ENCODE assay signal across 8 cellular contexts in the genomic region with DNA sequence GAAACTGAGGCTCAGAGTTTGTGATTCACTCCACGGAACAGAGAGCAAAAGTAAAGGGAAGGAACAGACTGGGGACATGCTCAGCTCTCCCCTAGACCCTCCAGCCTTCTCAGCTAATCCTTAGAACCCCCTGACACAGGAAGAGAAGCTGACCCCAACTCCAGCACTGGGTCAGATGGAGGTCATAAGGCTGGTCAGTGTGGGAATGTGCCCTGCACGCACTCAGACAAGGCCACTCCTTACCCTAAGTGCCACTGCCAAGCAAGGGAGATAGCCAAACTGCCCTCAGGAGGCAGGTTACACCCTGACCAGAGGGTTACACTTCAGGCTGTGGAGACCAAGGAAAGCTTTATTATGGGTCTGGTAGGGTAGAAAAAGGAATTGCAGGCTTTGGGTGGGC. TPM values are rescaled to one million over a fixed set of nuclear protein-coding genes. Genes with fewer than 3 reads are reported as not detected.
DNase-seq lines count a peak whose midpoint lies in the region; ATAC-seq, FAIRE-seq and TF ChIP-seq lines count a peak whose summit lies in the region.

No MANE protein-coding gene starts in this region.

- H3K23me2 ChIP-seq in H1 (ENCODE audit: low read depth, low read length), result peaks cover 5% of the 10 kb centered on the region; the same call in 1 of the 2 replicates

- no peak overlapping the region for H3K18ac ChIP-seq in H1 (ENCODE audit: extremely low read depth, low read length)

- no peak overlapping the region for H2AFZ ChIP-seq in OCI-LY1 (ENCODE audit: low read length)
- H2AFZ ChIP-seq in H1 (ENCODE audit: low read length), result no peak overlapping the region

- 0 out of 2 replicates have a peak, but pooled peaks cover 5% of the 10 kb centered on the region for H3F3A ChIP-seq in OCI-LY1 (ENCODE audit: insufficient read depth, low read length)

- no peak for FAIRE-seq in H1 (lab: Jason Lieb, UNC)

- no peaks in the 10 kb centered on the region for H3K27me3 ChIP-seq in CD8-positive, alpha-beta T cell (ENCODE audit: insufficient read depth, low read length)
- H3K27me3 ChIP-seq in OCI-LY1 (ENCODE audit: insufficient read depth, low read length), result no peaks in the 10 kb centered on the region
- H3K27me3 ChIP-seq in H1 (replicated peaks in 1 of 4; ENCODE audit: control insufficient read depth in 3 of 4, extremely low read depth in 1 of 4, insufficient read depth in 3 of 4, low read length in 3 of 4), result no peaks in the 10 kb centered on the region

- H3K27ac Mint-ChIP-seq in CD8-positive, alpha-beta T cell, result peak overlapping the region; percentile 100
- peak overlapping the region; percentile 94 for H3K27ac Mint-ChIP-seq in neural crest cell (ENCODE audit: unreplicated experiment)

- intact Hi-C loops in CD8-positive, alpha-beta T cell (cut with DNase I, micrococcal nuclease), result loop anchor here in 1 of 2 experiments (2.0 kb wide), 1 partner anchor 160 kb away; a partner anchor contains a TSS

- POLR2A ChIA-PET in CD8-positive, alpha-beta T cell (lab: Charles Lee), result interaction anchor here (1.1 to 2.7 kb wide), 4 partner anchors 11 to 19 kb away, joined by 3 to 28 read pairs (median 11); a partner anchor contains a TSS
- POLR2A ChIA-PET in H1 (lab: Charles Lee; ENCODE audit: partially characterized antibody), result interaction anchor here (0.6 to 25.9 kb wide), 22 partner anchors 8 to 404 kb away, joined by 3 to 923 read pairs (median 8); a partner anchor contains a TSS

- H3K9ac ChIP-seq in OCI-LY1 (ENCODE audit: low read length) (peak overlapping the region; percentile 99), H1 (replicated peaks in 1 of 4; ENCODE audit: extremely low read depth in 1 of 4, low read depth in 3 of 4, low read length in 3 of 4) (peak overlapping the region in 3 of 4 experiments; percentile 97 to 99 (median 99); a peak in 5 of 7 replicates)

- H3K36me3 Mint-ChIP-seq in CD8-positive, alpha-beta T cell, result peaks cover 40% of the 10 kb centered on the region
- H3K36me3 Mint-ChIP-seq in neural crest cell (ENCODE audit: low read depth), result peaks cover 36% of the 10 kb centered on the region

- peaks cover 14% of the 10 kb centered on the region for H3K4me1 ChIP-seq in CD8-positive, alpha-beta T cell (ENCODE audit: insufficient read depth, low read length)
- H3K4me1 ChIP-seq in OCI-LY1 (ENCODE audit: insufficient read depth, low read length, severe bottlenecking) (peaks cover 29% of the 10 kb centered on the region), H1 (replicated peaks in 1 of 4; ENCODE audit: control insufficient read depth in 3 of 4, insufficient read depth in 4 of 4, low read length in 3 of 4) (peaks cover 4 to 20% (median 8%) of the 10 kb centered on the region in 4 experiments; a peak in 5 of 7 replicates)

- no peaks in the 10 kb centered on the region for H3K9me3 ChIP-seq in CD8-positive, alpha-beta T cell (ENCODE audit: low read length)
- H3K9me3 ChIP-seq in OCI-LY1 (ENCODE audit: low read length) (no peaks in the 10 kb centered on the region), H1 (ENCODE audit: insufficient read depth in 2 of 2, low read depth in 1 of 2, low read length in 1 of 2) (no peaks in the 10 kb centered on the region)

- H3K27ac ChIP-seq in CD8-positive, alpha-beta T cell (ENCODE audit: low read depth, low read length), result peak overlapping the region; percentile 86
- peak overlapping the region; percentile 78 for H3K27ac ChIP-seq in OCI-LY1 (ENCODE audit: low read depth, low read length, poor library complexity, severe bottlenecking)
- peak overlapping the region; percentile 9; the same call in 1 of the 2 replicates for H3K27ac ChIP-seq in H1 (ENCODE audit: low read depth, low read length)

- H3K14ac ChIP-seq in H1 (ENCODE audit: insufficient read length), result no peak overlapping the region

- no peak for TF ChIP-seq RAD21 in H1 (IDR thresholded peaks at IDR 0.05 in 1 of 2, conservative IDR thresholded peaks at IDR 0.05 in 1 of 2; ENCODE audit: low read depth in 2 of 2, low read length in 2 of 2)

- no peak; a peak in 1 of 3 replicates for TF ChIP-seq POLR2A in H1 (IDR thresholded peaks at IDR 0.05; ENCODE audit: control extremely low read depth in 1 of 2, low read depth in 2 of 2, low read length in 2 of 2)

- H3K79me2 ChIP-seq in OCI-LY1 (ENCODE audit: insufficient read depth, low read length) (peaks cover 16% of the 10 kb centered on the region), H1 (ENCODE audit: control insufficient read depth in 1 of 2, insufficient read depth in 2 of 2, low read length in 2 of 2) (peaks cover 0 to 17% of the 10 kb centered on the region in 2 experiments; a peak in 3 of 4 replicates)

- H2BK5ac ChIP-seq in H1 (ENCODE audit: low read depth, low read length), result peak overlapping the region; percentile 98; the same call in 1 of the 2 replicates

- H3K9me3 Mint-ChIP-seq in CD8-positive, alpha-beta T cell, result no peaks in the 10 kb centered on the region
- H3K9me3 Mint-ChIP-seq in neural crest cell, result peaks cover 2% of the 10 kb centered on the region

- peaks cover 35% of the 10 kb centered on the region for H3K4me1 Mint-ChIP-seq in CD8-positive, alpha-beta T cell (ENCODE audit: low read depth)
- peaks cover 42% of the 10 kb centered on the region for H3K4me1 Mint-ChIP-seq in neural crest cell

- H3K4me2 ChIP-seq in OCI-LY1 (ENCODE audit: low read length) (peak overlapping the region; percentile 86), H1 (ENCODE audit: insufficient read depth in 1 of 2, low read depth in 2 of 2, low read length in 2 of 2) (peak overlapping the region; percentile 85 to 91)

- H4K20me1 ChIP-seq in OCI-LY1 (ENCODE audit: insufficient read depth, low read length) (no peaks in the 10 kb centered on the region), H1 (replicated peaks in 1 of 2; ENCODE audit: control insufficient read depth in 1 of 2, insufficient read depth in 2 of 2, low read length in 2 of 2) (peaks cover 3 to 6% of the 10 kb centered on the region in 2 experiments)

- TF ChIP-seq CTCF in CD8-positive, alpha-beta T cell (IDR thresholded peaks at IDR 0.05), result no peak
- TF ChIP-seq CTCF in OCI-LY1 (IDR thresholded peaks at IDR 0.05; ENCODE audit: low read length) (no peak), H1 (IDR thresholded peaks at IDR 0.05; ENCODE audit: control extremely low read depth in 1 of 3, insufficient read depth in 1 of 3, low read depth in 1 of 3, low read length in 3 of 3) (no peak), neural crest cell (conservative IDR thresholded peaks at IDR 0.05) (no peak)

- H3K36me3 ChIP-seq in CD8-positive, alpha-beta T cell (ENCODE audit: insufficient read depth, low read length), result peaks cover 23% of the 10 kb centered on the region
- H3K36me3 ChIP-seq in OCI-LY1 (ENCODE audit: insufficient read depth, low read length), result peaks cover 44% of the 10 kb centered on the region
- H3K36me3 ChIP-seq in H1 (ENCODE audit: control insufficient read depth in 2 of 4, insufficient read depth in 4 of 4, low read length in 3 of 4), result peaks cover 17 to 39% (median 28%) of the 10 kb centered on the region in 4 experiments

- no peak for ATAC-seq in CD8-positive, alpha-beta T cell
- ATAC-seq in HG03521 (IDR thresholded peaks at IDR 0.05; ENCODE audit: unreplicated experiment) (no peak), HG03378 (IDR thresholded peaks at IDR 0.05; ENCODE audit: unreplicated experiment) (no peak), HG02678 (IDR thresholded peaks at IDR 0.05; ENCODE audit: unreplicated experiment) (no peak), HG03280 (IDR thresholded peaks at IDR 0.05; ENCODE audit: unreplicated experiment) (no peak)

- H4K5ac ChIP-seq in H1 (ENCODE audit: insufficient read length, low read depth, low read length), result no peak overlapping the region

- no peak overlapping the region for H4K91ac ChIP-seq in H1 (replicated peaks; ENCODE audit: insufficient read length, low read length)

- H3K79me1 ChIP-seq in H1 (ENCODE audit: low read depth, low read length), result peaks cover 4% of the 10 kb centered on the region

- no peak for DNase-seq in CD8-positive, alpha-beta T cell
- DNase-seq in H1 (ENCODE audit: low read depth in 1 of 2, low spot score in 2 of 2) (no peak), neural crest cell (ENCODE audit: low read depth, low spot score) (no peak)

- no peaks in the 10 kb centered on the region for H3K27me3 Mint-ChIP-seq in CD8-positive, alpha-beta T cell (ENCODE audit: low read depth)
- H3K27me3 Mint-ChIP-seq in neural crest cell (ENCODE audit: low read depth), result peaks cover 25% of the 10 kb centered on the region

- no peak overlapping the region for H3K56ac ChIP-seq in H1 (replicated peaks; ENCODE audit: insufficient read length, low read depth, low read length)

- TF ChIP-seq EP300 in H1 (IDR thresholded peaks at IDR 0.05; ENCODE audit: borderline replicate concordance in 1 of 2, low read depth in 2 of 2, low read length in 2 of 2), result no peak

- no peak overlapping the region for H2BK20ac ChIP-seq in H1 (ENCODE audit: low read length)

- CTCF ChIA-PET in CD8-positive, alpha-beta T cell (lab: Charles Lee), result interaction anchor here (2.3 to 3.3 kb wide), 4 partner anchors 12 to 149 kb away, joined by 10 to 16 read pairs (median 12); a partner anchor contains a TSS
- CTCF ChIA-PET in H1 (lab: Charles Lee; ENCODE audit: partially characterized antibody), result interaction anchor here (0.7 to 6.2 kb wide), 8 partner anchors 12 to 1619 kb away, joined by 3 to 46 read pairs (median 6); a partner anchor contains a TSS

- H2BK120ac ChIP-seq in H1 (replicated peaks; ENCODE audit: low read depth, low read length), result no peak overlapping the region

- WGBS in H1 (ENCODE audit: extremely low coverage in 1 of 2, insufficient coverage in 1 of 2, insufficient read length in 1 of 2, insufficient replicate concordance in 2 of 2, low coverage in 1 of 2, low lambda C conversion rate in 2 of 2, missing lambda C conversion rate in 1 of 2), 2 experiments, result 92% methylated on average over 2 of the region's 2 CpGs; no CpG with 5 or more reads in 1 of the 2 experiments

- peak overlapping the region; percentile 96; the same call in 1 of the 2 replicates for H2AK5ac ChIP-seq in H1 (ENCODE audit: low read depth, low read length)

- H2BK15ac ChIP-seq in H1 (ENCODE audit: low read length), result no peak overlapping the region

- no peaks in the 10 kb centered on the region for H3K9me2 ChIP-seq in OCI-LY1 (ENCODE audit: low read depth, low read length)

- no peak overlapping the region; the same call in 1 of the 2 replicates for H2BK12ac ChIP-seq in H1 (ENCODE audit: low read depth, low read length)

- no peak overlapping the region for H3K4me3 ChIP-seq in CD8-positive, alpha-beta T cell (ENCODE audit: low read depth, low read length)
- H3K4me3 ChIP-seq in OCI-LY1 (ENCODE audit: low read depth, low read length, poor library complexity, severe bottlenecking) (peak overlapping the region; percentile 87), H1 (ENCODE audit: extremely low read depth in 1 of 4, insufficient read depth in 2 of 4, low read depth in 3 of 4, low read length in 4 of 4) (peak overlapping the region; percentile 76 to 100 (median 88); a peak in 5 of 8 replicates)

- H4K8ac ChIP-seq in H1 (ENCODE audit: extremely low read depth, insufficient read depth, low read length), result 0 out of 2 replicates have a peak overlapping the region, but pooled peaks have one; percentile 7

- no peak overlapping the region for H3K4ac ChIP-seq in H1 (replicated peaks; ENCODE audit: insufficient read length, low read depth, low read length)

- H3K4me3 Mint-ChIP-seq in CD8-positive, alpha-beta T cell, result peak overlapping the region; percentile 100
- peak overlapping the region; percentile 100 for H3K4me3 Mint-ChIP-seq in neural crest cell

- H3K23ac ChIP-seq in H1 (ENCODE audit: insufficient read length), result no peak overlapping the region

RNA-seq across cellular contexts. Expression of a gene that starts 1.2 kb away (rescaled TPM):
- 1,000 to 10,000 TPM; 1,694 to 1,736 TPM for total RNA-seq in CD8-positive, alpha-beta T cell
- total RNA-seq in H1 (2021; fragmentation: NEBNext Ultra II Directional; extraction: Animal tissue kit (Norgen Biotek cat#: 25700)), result 1,467 and 1,476 TPM in 2 replicates
- polyA plus RNA-seq in H1 (2011; rRNA removed), result 2,660 and 3,062 TPM in 2 replicates
- 3,021 TPM for polyA plus RNA-seq in H1 (2011; cell fraction: cytosol; rRNA removed)
- polyA plus RNA-seq in H1 (2011; cell fraction: nucleus; rRNA removed), result 1,988 TPM
- 2,347 to 2,838 TPM (median 2,522 TPM) in 4 replicates for polyA plus RNA-seq in H1 (2012, experiment 1 of 2)
- polyA plus RNA-seq in H1 (2012, experiment 2 of 2), result 3,643 TPM
- 2,053 TPM for polyA plus RNA-seq in H1 (2013, experiment 1 of 2)
- polyA plus RNA-seq in H1 (2013, experiment 2 of 2), result 1,963 TPM
- 1,098 and 1,191 TPM in 2 replicates for polyA minus RNA-seq in H1 (2011; rRNA and poly(A)+ RNA removed)
- polyA minus RNA-seq in H1 (2011; cell fraction: cytosol; rRNA and poly(A)+ RNA removed), result 1,141 TPM
- polyA minus RNA-seq in H1 (2011; cell fraction: nucleus; rRNA and poly(A)+ RNA removed), result 716 TPM
- total RNA-seq in neural crest cell, result 1,471 and 1,533 TPM in 2 replicates

RNA-seq across cellular contexts. Expression of a gene that starts 11.2 kb away (rescaled TPM):
- total RNA-seq in CD8-positive, alpha-beta T cell, result 1 to 10 TPM; 3.8 to 4.0 TPM
- total RNA-seq in H1 (2021; fragmentation: NEBNext Ultra II Directional; extraction: Animal tissue kit (Norgen Biotek cat#: 25700)), result 45.5 and 48.3 TPM in 2 replicates
- 113 and 189 TPM in 2 replicates for polyA plus RNA-seq in H1 (2011; rRNA removed)
- polyA plus RNA-seq in H1 (2011; cell fraction: cytosol; rRNA removed), result 84.0 TPM
- 135 TPM for polyA plus RNA-seq in H1 (2011; cell fraction: nucleus; rRNA removed)
- 34.5 to 75.6 TPM (median 65.5 TPM) in 4 replicates for polyA plus RNA-seq in H1 (2012, experiment 1 of 2)
- 75.0 TPM for polyA plus RNA-seq in H1 (2012, experiment 2 of 2)
- 33.1 TPM for polyA plus RNA-seq in H1 (2013, experiment 1 of 2)
- polyA plus RNA-seq in H1 (2013, experiment 2 of 2), result 31.7 TPM
- polyA minus RNA-seq in H1 (2011; rRNA and poly(A)+ RNA removed), result 58.7 and 82.2 TPM in 2 replicates
- 40.8 TPM for polyA minus RNA-seq in H1 (2011; cell fraction: cytosol; rRNA and poly(A)+ RNA removed)
- polyA minus RNA-seq in H1 (2011; cell fraction: nucleus; rRNA and poly(A)+ RNA removed), result 47.3 TPM
- 29.9 and 32.5 TPM in 2 replicates for total RNA-seq in neural crest cell

RNA-seq across cellular contexts. Expression of a gene that starts 19.7 kb away (rescaled TPM):
- 1 to 10 TPM; 6.8 to 6.9 TPM for total RNA-seq in CD8-positive, alpha-beta T cell
- 1.8 and 4.6 TPM in 2 replicates for total RNA-seq in H1 (2021; fragmentation: NEBNext Ultra II Directional; extraction: Animal tissue kit (Norgen Biotek cat#: 25700))
- 9.8 and 12.4 TPM in 2 replicates for polyA plus RNA-seq in H1 (2011; rRNA removed)
- polyA plus RNA-seq in H1 (2011; cell fraction: cytosol; rRNA removed), result 8.7 TPM
- polyA plus RNA-seq in H1 (2011; cell fraction: nucleus; rRNA removed), result 6.5 TPM
- 2.7 to 5.2 TPM (median 4.4 TPM) in 4 replicates for polyA plus RNA-seq in H1 (2012, experiment 1 of 2)
- 6.5 TPM for polyA plus RNA-seq in H1 (2012, experiment 2 of 2)
- polyA plus RNA-seq in H1 (2013, experiment 1 of 2), result 5.2 TPM
- polyA plus RNA-seq in H1 (2013, experiment 2 of 2), result 5.6 TPM
- 1.7 and 1.9 TPM in 2 replicates for polyA minus RNA-seq in H1 (2011; rRNA and poly(A)+ RNA removed)
- not detected for polyA minus RNA-seq in H1 (2011; cell fraction: cytosol; rRNA and poly(A)+ RNA removed)
- 1.6 TPM for polyA minus RNA-seq in H1 (2011; cell fraction: nucleus; rRNA and poly(A)+ RNA removed)
- total RNA-seq in neural crest cell, result 12.3 and 14.8 TPM in 2 replicates

RNA-seq across cellular contexts. Expression of a gene that starts 20.7 kb away (rescaled TPM):
- 10 to 100 TPM; 44.3 to 44.4 TPM for total RNA-seq in CD8-positive, alpha-beta T cell
- total RNA-seq in H1 (2021; fragmentation: NEBNext Ultra II Directional; extraction: Animal tissue kit (Norgen Biotek cat#: 25700)), result 5.8 and 6.1 TPM in 2 replicates
- polyA plus RNA-seq in H1 (2011; rRNA removed), result 18.0 and 20.0 TPM in 2 replicates
- 19.8 TPM for polyA plus RNA-seq in H1 (2011; cell fraction: cytosol; rRNA removed)
- 29.6 TPM for polyA plus RNA-seq in H1 (2011; cell fraction: nucleus; rRNA removed)
- polyA plus RNA-seq in H1 (2012, experiment 1 of 2), result 6.0 to 11.2 TPM (median 9.3 TPM) in 4 replicates
- polyA plus RNA-seq in H1 (2012, experiment 2 of 2), result 8.3 TPM
- 4.5 TPM for polyA plus RNA-seq in H1 (2013, experiment 1 of 2)
- polyA plus RNA-seq in H1 (2013, experiment 2 of 2), result 4.5 TPM
- 11.7 and 13.7 TPM in 2 replicates for polyA minus RNA-seq in H1 (2011; rRNA and poly(A)+ RNA removed)
- 9.2 TPM for polyA minus RNA-seq in H1 (2011; cell fraction: cytosol; rRNA and poly(A)+ RNA removed)
- 12.2 TPM for polyA minus RNA-seq in H1 (2011; cell fraction: nucleus; rRNA and poly(A)+ RNA removed)
- 4.7 and 6.2 TPM in 2 replicates for total RNA-seq in neural crest cell

RNA-seq across cellular contexts. Expression of a gene that starts 27.3 kb away (rescaled TPM):
- 10 to 100 TPM in 1 of 2 experiments, 1 to 10 TPM in 1; 9.8 to 14.7 TPM for total RNA-seq in CD8-positive, alpha-beta T cell
- total RNA-seq in H1 (2021; fragmentation: NEBNext Ultra II Directional; extraction: Animal tissue kit (Norgen Biotek cat#: 25700)), result 16.4 and 19.6 TPM in 2 replicates
- 34.1 and 51.2 TPM in 2 replicates for polyA plus RNA-seq in H1 (2011; rRNA removed)
- 41.2 TPM for polyA plus RNA-seq in H1 (2011; cell fraction: cytosol; rRNA removed)
- polyA plus RNA-seq in H1 (2011; cell fraction: nucleus; rRNA removed), result 89.0 TPM
- 15.1 to 28.4 TPM (median 24.5 TPM) in 4 replicates for polyA plus RNA-seq in H1 (2012, experiment 1 of 2)
- polyA plus RNA-seq in H1 (2012, experiment 2 of 2), result 20.6 TPM
- polyA plus RNA-seq in H1 (2013, experiment 1 of 2), result 12.3 TPM
- 12.9 TPM for polyA plus RNA-seq in H1 (2013, experiment 2 of 2)
- polyA minus RNA-seq in H1 (2011; rRNA and poly(A)+ RNA removed), result 12.4 and 14.2 TPM in 2 replicates
- 13.5 TPM for polyA minus RNA-seq in H1 (2011; cell fraction: cytosol; rRNA and poly(A)+ RNA removed)
- polyA minus RNA-seq in H1 (2011; cell fraction: nucleus; rRNA and poly(A)+ RNA removed), result 15.1 TPM
- 228 and 235 TPM in 2 replicates for total RNA-seq in neural crest cell

Comparison
In these comparisons a context has a peak if more than half of its experiments do, and no peak if none do; other contexts are left out.
1. H3K27ac ChIP-seq: peak in every context shown above with its lines; median percentile 86 in CD8-positive, alpha-beta T cell; 78 in OCI-LY1; 9 in H1.